Comparison of ENCODE assay signal across 8 cellular contexts in the genomic region with DNA sequence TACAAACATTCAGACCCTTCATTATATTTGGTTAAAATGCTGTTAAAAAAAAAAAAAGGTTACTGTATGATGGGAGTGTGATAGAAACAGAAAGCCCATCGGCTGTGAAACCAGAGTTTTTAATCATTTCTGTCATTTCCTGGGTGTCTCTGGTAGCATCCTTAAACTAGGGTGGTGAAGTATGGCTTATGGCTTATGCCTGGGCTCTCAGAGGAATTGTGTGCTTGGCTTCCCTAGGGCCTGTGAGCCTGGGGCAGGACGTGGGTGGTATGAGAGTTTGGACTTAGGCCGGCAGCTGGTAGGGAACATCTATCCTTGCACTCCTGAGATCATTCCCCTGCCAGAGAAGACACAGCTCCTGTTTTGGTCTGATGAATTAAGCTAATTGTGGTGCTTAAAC. TPM values are rescaled to one million over a fixed set of nuclear protein-coding genes. Genes with fewer than 3 reads are reported as not detected.
DNase-seq lines count a peak whose midpoint lies in the region; ATAC-seq and TF ChIP-seq lines count a peak whose summit lies in the region.

No MANE protein-coding gene starts in this region.

- no peak overlapping the region for H3K9ac ChIP-seq in SK-N-SH

- POLR2A ChIA-PET in SK-N-SH (lab: Yijun Ruan, JAX) = no interaction called here

- no peaks in the 10 kb centered on the region for H3K27me3 Mint-ChIP-seq in neural crest cell (ENCODE audit: low read depth)

- no peak overlapping the region for H3K4me2 ChIP-seq in SK-N-SH

- H3K9me2 ChIP-seq in SK-N-SH = no peaks in the 10 kb centered on the region

- TF ChIP-seq CTCF in SK-N-SH (IDR thresholded peaks at IDR 0.05) (no peak), neural crest cell (conservative IDR thresholded peaks at IDR 0.05) (no peak)

- CTCF ChIA-PET in SK-N-SH (lab: Yijun Ruan, JAX) = interaction anchor here (0.7 to 3.5 kb wide), 9 partner anchors 8 to 141 kb away, joined by 3 to 23 read pairs (median 9); no protein-coding TSS in a partner anchor

- no peak overlapping the region for H3K4me3 Mint-ChIP-seq in neural crest cell

- peak overlapping the region; percentile 57 for H3K27ac Mint-ChIP-seq in neural crest cell (ENCODE audit: unreplicated experiment)

- no peaks in the 10 kb centered on the region for H3K9me3 ChIP-seq in SK-N-SH

- no peak for TF ChIP-seq EP300 in SK-N-SH (IDR thresholded peaks at IDR 0.05; ENCODE audit: borderline replicate concordance in 1 of 2, low read depth in 1 of 2, low read length in 1 of 2)

- no peaks in the 10 kb centered on the region for H3K79me2 ChIP-seq in SK-N-SH (ENCODE audit: insufficient read depth)

- DNase-seq in SK-N-SH (no peak), neural crest cell (ENCODE audit: low read depth, low spot score) (no peak), NOMO-1 treated with dmso at 0.1 percent for 144 hours (lab: John Stamatoyannopoulos, UW; ENCODE audit: unreplicated experiment) (no peak), COR-L47 (lab: John Stamatoyannopoulos, UW) (no peak), midbrain (lab: John Stamatoyannopoulos, UW) (no peak)

- H3K4me1 ChIP-seq in SK-N-SH (ENCODE audit: control insufficient read depth in 1 of 2, insufficient read depth in 2 of 2, low read depth in 1 of 2, low read length in 1 of 2) = peaks cover 0 to 5% of the 10 kb centered on the region in 2 experiments; a peak in 2 of 4 replicates

- no peak for TF ChIP-seq RAD21 in SK-N-SH (IDR thresholded peaks at IDR 0.05; ENCODE audit: low read length)

- no peak overlapping the region for H3K4me3 ChIP-seq in SK-N-SH (ENCODE audit: low read depth in 2 of 2, low read length in 1 of 2)

- peaks cover 44 to 55% of the 10 kb centered on the region in 2 experiments for H3K36me3 ChIP-seq in SK-N-SH (replicated peaks in 1 of 2; ENCODE audit: control insufficient read depth in 1 of 2, insufficient read depth in 2 of 2, low read length in 1 of 2)

- H4K20me1 ChIP-seq in SK-N-SH (ENCODE audit: insufficient read depth) = no peaks in the 10 kb centered on the region

- 88% methylated on average over 3 of the region's 3 CpGs for WGBS in SK-N-SH (ENCODE audit: low lambda C conversion rate)

- no peak overlapping the region; a peak in 1 of 4 replicates for H3K27ac ChIP-seq in SK-N-SH (ENCODE audit: low read depth in 2 of 2, low read length in 1 of 2)

- peaks cover 19% of the 10 kb centered on the region for H3K36me3 Mint-ChIP-seq in neural crest cell (ENCODE audit: low read depth)

- no peaks in the 10 kb centered on the region for H3K9me3 Mint-ChIP-seq in neural crest cell

- no peaks in the 10 kb centered on the region for H3K27me3 ChIP-seq in SK-N-SH (ENCODE audit: insufficient read depth)

- ATAC-seq in SK-N-SH treated with all-trans-retinoic acid at 6 μM for 48 hours (peak; percentile 43; the same call in 1 of the 3 replicates), GM21825 (IDR thresholded peaks at IDR 0.05; ENCODE audit: unreplicated experiment) (peak; percentile 63), HG03565 (IDR thresholded peaks at IDR 0.05; ENCODE audit: unreplicated experiment) (peak; percentile 37)

- peaks cover 14% of the 10 kb centered on the region for H3F3A ChIP-seq in SK-N-SH (replicated peaks; ENCODE audit: insufficient read depth)

- peaks cover 16% of the 10 kb centered on the region for H3K4me1 Mint-ChIP-seq in neural crest cell

- no peak overlapping the region for H2AFZ ChIP-seq in SK-N-SH (ENCODE audit: low read depth)

TF ChIP-seq in SK-N-SH treated with all-trans-retinoic acid at 6 μM for 48 hours, 23 proteins besides CTCF, POLR2A, EP300 and RAD21:
- TF ChIP-seq GLIS3 (CRISPR knock-in tag; IDR thresholded peaks at IDR 0.05) = no peak
- no peak for TF ChIP-seq POU6F1 (CRISPR knock-in tag; IDR thresholded peaks at IDR 0.05; ENCODE audit: borderline replicate concordance, low read depth)
- TF ChIP-seq TCF4 (CRISPR knock-in tag; IDR thresholded peaks at IDR 0.05; ENCODE audit: borderline replicate concordance) = no peak
- TF ChIP-seq, protein P1, sequence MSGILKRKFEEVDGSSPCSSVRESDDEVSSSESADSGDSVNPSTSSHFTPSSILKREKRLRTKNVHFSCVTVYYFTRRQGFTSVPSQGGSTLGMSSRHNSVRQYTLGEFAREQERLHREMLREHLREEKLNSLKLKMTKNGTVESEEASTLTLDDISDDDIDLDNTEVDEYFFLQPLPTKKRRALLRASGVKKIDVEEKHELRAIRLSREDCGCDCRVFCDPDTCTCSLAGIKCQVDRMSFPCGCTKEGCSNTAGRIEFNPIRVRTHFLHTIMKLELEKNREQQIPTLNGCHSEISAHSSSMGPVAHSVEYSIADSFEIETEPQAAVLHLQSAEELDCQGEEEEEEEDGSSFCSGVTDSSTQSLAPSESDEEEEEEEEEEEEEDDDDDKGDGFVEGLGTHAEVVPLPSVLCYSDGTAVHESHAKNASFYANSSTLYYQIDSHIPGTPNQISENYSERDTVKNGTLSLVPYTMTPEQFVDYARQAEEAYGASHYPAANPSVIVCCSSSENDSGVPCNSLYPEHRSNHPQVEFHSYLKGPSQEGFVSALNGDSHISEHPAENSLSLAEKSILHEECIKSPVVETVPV (CRISPR knock-in tag; IDR thresholded peaks at IDR 0.05) = no peak

TF ChIP-seq in SK-N-SH, 30 proteins besides CTCF, POLR2A, EP300 and RAD21 (continues in another document):
- TF ChIP-seq NFIC (IDR thresholded peaks at IDR 0.05; ENCODE audit: borderline replicate concordance) (no peak), CHD2 (IDR thresholded peaks at IDR 0.05; ENCODE audit: low read length, partially characterized antibody) (no peak), FOXJ3 (CRISPR knock-in tag; IDR thresholded peaks at IDR 0.05) (no peak), JUND (IDR thresholded peaks at IDR 0.05) (no peak), NRF1 (IDR thresholded peaks at IDR 0.05; ENCODE audit: low read depth, low read length) (no peak), TEAD4 (IDR thresholded peaks at IDR 0.05; ENCODE audit: borderline replicate concordance, insufficient read depth) (no peak), GABPA (IDR thresholded peaks at IDR 0.05; ENCODE audit: low read depth) (no peak), MEF2A (IDR thresholded peaks at IDR 0.05; ENCODE audit: borderline replicate concordance, low read depth) (no peak), USF1 (IDR thresholded peaks at IDR 0.05; ENCODE audit: borderline replicate concordance, low read depth) (no peak)
- TF ChIP-seq, protein P2, sequence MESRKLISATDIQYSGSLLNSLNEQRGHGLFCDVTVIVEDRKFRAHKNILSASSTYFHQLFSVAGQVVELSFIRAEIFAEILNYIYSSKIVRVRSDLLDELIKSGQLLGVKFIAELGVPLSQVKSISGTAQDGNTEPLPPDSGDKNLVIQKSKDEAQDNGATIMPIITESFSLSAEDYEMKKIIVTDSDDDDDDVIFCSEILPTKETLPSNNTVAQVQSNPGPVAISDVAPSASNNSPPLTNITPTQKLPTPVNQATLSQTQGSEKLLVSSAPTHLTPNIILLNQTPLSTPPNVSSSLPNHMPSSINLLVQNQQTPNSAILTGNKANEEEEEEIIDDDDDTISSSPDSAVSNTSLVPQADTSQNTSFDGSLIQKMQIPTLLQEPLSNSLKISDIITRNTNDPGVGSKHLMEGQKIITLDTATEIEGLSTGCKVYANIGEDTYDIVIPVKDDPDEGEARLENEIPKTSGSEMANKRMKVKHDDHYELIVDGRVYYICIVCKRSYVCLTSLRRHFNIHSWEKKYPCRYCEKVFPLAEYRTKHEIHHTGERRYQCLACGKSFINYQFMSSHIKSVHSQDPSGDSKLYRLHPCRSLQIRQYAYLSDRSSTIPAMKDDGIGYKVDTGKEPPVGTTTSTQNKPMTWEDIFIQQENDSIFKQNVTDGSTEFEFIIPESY (IDR thresholded peaks at IDR 0.05; ENCODE audit: borderline replicate concordance, low read depth) = no peak
- TF ChIP-seq, protein P3, sequence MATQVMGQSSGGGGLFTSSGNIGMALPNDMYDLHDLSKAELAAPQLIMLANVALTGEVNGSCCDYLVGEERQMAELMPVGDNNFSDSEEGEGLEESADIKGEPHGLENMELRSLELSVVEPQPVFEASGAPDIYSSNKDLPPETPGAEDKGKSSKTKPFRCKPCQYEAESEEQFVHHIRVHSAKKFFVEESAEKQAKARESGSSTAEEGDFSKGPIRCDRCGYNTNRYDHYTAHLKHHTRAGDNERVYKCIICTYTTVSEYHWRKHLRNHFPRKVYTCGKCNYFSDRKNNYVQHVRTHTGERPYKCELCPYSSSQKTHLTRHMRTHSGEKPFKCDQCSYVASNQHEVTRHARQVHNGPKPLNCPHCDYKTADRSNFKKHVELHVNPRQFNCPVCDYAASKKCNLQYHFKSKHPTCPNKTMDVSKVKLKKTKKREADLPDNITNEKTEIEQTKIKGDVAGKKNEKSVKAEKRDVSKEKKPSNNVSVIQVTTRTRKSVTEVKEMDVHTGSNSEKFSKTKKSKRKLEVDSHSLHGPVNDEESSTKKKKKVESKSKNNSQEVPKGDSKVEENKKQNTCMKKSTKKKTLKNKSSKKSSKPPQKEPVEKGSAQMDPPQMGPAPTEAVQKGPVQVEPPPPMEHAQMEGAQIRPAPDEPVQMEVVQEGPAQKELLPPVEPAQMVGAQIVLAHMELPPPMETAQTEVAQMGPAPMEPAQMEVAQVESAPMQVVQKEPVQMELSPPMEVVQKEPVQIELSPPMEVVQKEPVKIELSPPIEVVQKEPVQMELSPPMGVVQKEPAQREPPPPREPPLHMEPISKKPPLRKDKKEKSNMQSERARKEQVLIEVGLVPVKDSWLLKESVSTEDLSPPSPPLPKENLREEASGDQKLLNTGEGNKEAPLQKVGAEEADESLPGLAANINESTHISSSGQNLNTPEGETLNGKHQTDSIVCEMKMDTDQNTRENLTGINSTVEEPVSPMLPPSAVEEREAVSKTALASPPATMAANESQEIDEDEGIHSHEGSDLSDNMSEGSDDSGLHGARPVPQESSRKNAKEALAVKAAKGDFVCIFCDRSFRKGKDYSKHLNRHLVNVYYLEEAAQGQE (IDR thresholded peaks at IDR 0.05; ENCODE audit: low read depth, low read length) = no peak

RNA-seq across cellular contexts. Expression of gene DCUN1D4, which starts 52.2 kb away (rescaled TPM):
- 42.9 and 52.8 TPM in 2 replicates for polyA plus RNA-seq in SK-N-SH (2012; rRNA removed)
- polyA plus RNA-seq in SK-N-SH (2012; cell fraction: cytosol; rRNA removed) = 29.1 and 30.1 TPM in 2 replicates
- 237 and 252 TPM in 2 replicates for polyA plus RNA-seq in SK-N-SH (2012; cell fraction: nucleus; rRNA removed)
- total RNA-seq in neural crest cell = 69.0 and 70.9 TPM in 2 replicates
